Comparison of ENCODE assay signal across 22 cellular contexts in genomic region chr2:224933416-224933815, GRCh38.
DNase-seq lines count a peak whose midpoint lies in the region; ATAC-seq, FAIRE-seq and TF ChIP-seq lines count a peak whose summit lies in the region.
"Had no signal": no experiment of that assay in that cellular context is flagged by ENCODE, and none has a peak within 500 bp of the region (broad histone marks: within the 10 kb centered on the region; RNA-seq: fewer than 3 reads in every experiment).

No MANE protein-coding gene starts in this region.

- H3K27me3 Mint-ChIP-seq in CD4-positive, alpha-beta T cell = no peaks in the 10 kb centered on the region
- H3K27me3 Mint-ChIP-seq in activated T-helper 17 cell treated with anti-CD3 and anti-CD28 coated beads, Interleukin-2, amount 50 U/mL, for 72 hours = no peaks in the 10 kb centered on the region
- H3K27me3 Mint-ChIP-seq in naive thymus-derived CD8-positive, alpha-beta T cell = no peaks in the 10 kb centered on the region

- H3K36me3 ChIP-seq in mammary epithelial cell (ENCODE audit: insufficient read depth, low read length) = no peaks in the 10 kb centered on the region
- H3K36me3 ChIP-seq: right atrium auricular region had no signal

- no peak overlapping the region for H3K9ac ChIP-seq in mammary epithelial cell (ENCODE audit: insufficient read depth, low read length)

- H3K4me3 ChIP-seq in mammary epithelial cell (replicated peaks in 1 of 3; ENCODE audit: insufficient read depth in 1 of 3, low read depth in 2 of 3, low read length in 3 of 3) = no peak overlapping the region
- H3K4me3 ChIP-seq: body of pancreas, right atrium auricular region had no signal

- CTCF ChIA-PET in CD4-positive, alpha-beta T cell (lab: Charles Lee) = interaction anchor here (3.6 kb wide), 1 partner anchor 14 kb away, joined by 15 read pairs; no protein-coding TSS in a partner anchor
- CTCF ChIA-PET in mammary epithelial cell (lab: Charles Lee; ENCODE audit: low non-redundant PET) = interaction anchor here (0.5 kb wide), 1 partner anchor 85 kb away, joined by 3 read pairs; no protein-coding TSS in a partner anchor

- 100% methylated on average over 2 of the region's 2 CpGs for WGBS in mammary epithelial cell (ENCODE audit: low coverage, missing lambda C conversion rate)

- POLR2A ChIA-PET in CD4-positive, alpha-beta T cell (lab: Charles Lee) = interaction anchor here (0.7 to 4.4 kb wide), 6 partner anchors 10 to 68 kb away, joined by 3 to 17 read pairs (median 4); no protein-coding TSS in a partner anchor
- POLR2A ChIA-PET in naive thymus-derived CD8-positive, alpha-beta T cell (lab: Charles Lee) = interaction anchor here (0.6 to 1.4 kb wide), 4 partner anchors 9 to 109 kb away, joined by 3 to 4 read pairs (median 4); partner anchors contain the start of gene DOCK10

- no peak for DNase-seq in CD4-positive, alpha-beta T cell
- DNase-seq in GM19239 (ENCODE audit: insufficient read length, low spot score) = no peak
- DNase-seq in naive thymus-derived CD8-positive, alpha-beta T cell = peak in 2 of 10 donors; percentile 26 to 30
- DNase-seq in mammary epithelial cell = no peak
- DNase-seq: activated CD4-positive, alpha-beta T cell treated with anti-CD3 and anti-CD28 coated beads for 1 hour; body of pancreas; cortex of kidney; foreskin melanocyte; GF-D8; H7; left colon; midbrain; NCI-H2029; NCI-H524; nucleus accumbens; SIG-M5 had no signal

- no peaks in the 10 kb centered on the region for H3K9me3 ChIP-seq in CD4-positive, alpha-beta T cell (ENCODE audit: control insufficient read depth, low read length)
- no peaks in the 10 kb centered on the region for H3K9me3 ChIP-seq in mammary epithelial cell (replicated peaks; ENCODE audit: insufficient read depth, low read length)
- H3K9me3 ChIP-seq: body of pancreas, right atrium auricular region had no signal

- H3K4me1 Mint-ChIP-seq in CD4-positive, alpha-beta T cell (ENCODE audit: low read depth) = peaks cover 95% of the 10 kb centered on the region
- H3K4me1 Mint-ChIP-seq in activated T-helper 17 cell treated with anti-CD3 and anti-CD28 coated beads, Interleukin-2, amount 50 U/mL, for 72 hours = peaks cover 73% of the 10 kb centered on the region
- peaks cover 54 to 96% (median 93%) of the 10 kb centered on the region in 4 donors for H3K4me1 Mint-ChIP-seq in naive thymus-derived CD8-positive, alpha-beta T cell

- H3K27ac Mint-ChIP-seq in CD4-positive, alpha-beta T cell = peak overlapping the region; percentile 97
- peak overlapping the region; percentile 61 for H3K27ac Mint-ChIP-seq in activated T-helper 17 cell treated with anti-CD3 and anti-CD28 coated beads, Interleukin-2, amount 50 U/mL, for 72 hours
- H3K27ac Mint-ChIP-seq in naive thymus-derived CD8-positive, alpha-beta T cell = peak overlapping the region; percentile 67 to 98 (median 86)

- dilution Hi-C loops in mammary epithelial cell (cut with HindIII; ENCODE audit: low sequenced_read_pairs) = no loop called here

- no peak overlapping the region for H2AFZ ChIP-seq in mammary epithelial cell (ENCODE audit: low read depth, low read length)

- intact Hi-C loops in CD4-positive, alpha-beta T cell (cut with DNase I, micrococcal nuclease) = no loop called here
- intact Hi-C loops in mammary epithelial cell (cut with micrococcal nuclease) = loop anchor here (5.0 kb wide), 1 partner anchor 69 kb away; no protein-coding TSS in a partner anchor

- H3K4me3 Mint-ChIP-seq in CD4-positive, alpha-beta T cell = peak overlapping the region; percentile 54
- peak overlapping the region; percentile 78 for H3K4me3 Mint-ChIP-seq in activated T-helper 17 cell treated with anti-CD3 and anti-CD28 coated beads, Interleukin-2, amount 50 U/mL, for 72 hours
- H3K4me3 Mint-ChIP-seq in naive thymus-derived CD8-positive, alpha-beta T cell = peak overlapping the region in 9 of 10 donors; percentile 36 to 78 (median 46)

- H4K20me1 ChIP-seq in mammary epithelial cell (ENCODE audit: insufficient read depth, low read length) = no peaks in the 10 kb centered on the region

- no TSS peak for BruUV-seq in mammary epithelial cell (replicated peaks; lab: Mats Ljungman, UMichigan)

- H3K27ac ChIP-seq in CD4-positive, alpha-beta T cell (ENCODE audit: low read depth, low read length) = peak overlapping the region; percentile 22
- no peak overlapping the region for H3K27ac ChIP-seq in mammary epithelial cell (ENCODE audit: insufficient read depth, low read depth, low read length)
- H3K27ac ChIP-seq: body of pancreas, epithelial cell of prostate, right atrium auricular region had no signal

- no peaks in the 10 kb centered on the region for H3K79me2 ChIP-seq in mammary epithelial cell (ENCODE audit: insufficient read depth, low read length)

- no peak overlapping the region for H3K4me2 ChIP-seq in mammary epithelial cell (ENCODE audit: insufficient read depth, low read depth, low read length)

- FAIRE-seq in GM19239 (lab: Jason Lieb, UNC) = peak; percentile 72

- in situ Hi-C loops in mammary epithelial cell (cut with MboI; ENCODE audit: low sequenced_read_pairs in 2 of 2) = no loop called here

- ATAC-seq in CD4-positive, alpha-beta T cell (ENCODE audit: poor library complexity) = peak; percentile 30
- peak; percentile 68 for ATAC-seq in activated T-helper 17 cell treated with anti-CD3 and anti-CD28 coated beads, Interleukin-2, amount 50 U/mL, for 72 hours (replicated peaks)
- ATAC-seq in naive thymus-derived CD8-positive, alpha-beta T cell = peak; percentile 15 to 40
- ATAC-seq in GM18511 (IDR thresholded peaks at IDR 0.05; ENCODE audit: unreplicated experiment) (no peak), GM18520 (IDR thresholded peaks at IDR 0.05; ENCODE audit: unreplicated experiment) (no peak)
- ATAC-seq: body of pancreas, left colon had no signal

- peaks cover 49% of the 10 kb centered on the region for H3K36me3 Mint-ChIP-seq in CD4-positive, alpha-beta T cell (ENCODE audit: low read depth)
- H3K36me3 Mint-ChIP-seq in activated T-helper 17 cell treated with anti-CD3 and anti-CD28 coated beads, Interleukin-2, amount 50 U/mL, for 72 hours (ENCODE audit: low read depth) = peaks cover 90% of the 10 kb centered on the region
- peaks cover 5 to 45% (median 28%) of the 10 kb centered on the region in 3 donors for H3K36me3 Mint-ChIP-seq in naive thymus-derived CD8-positive, alpha-beta T cell

- H3K9me3 Mint-ChIP-seq in CD4-positive, alpha-beta T cell = no peaks in the 10 kb centered on the region
- H3K9me3 Mint-ChIP-seq in activated T-helper 17 cell treated with anti-CD3 and anti-CD28 coated beads, Interleukin-2, amount 50 U/mL, for 72 hours = no peaks in the 10 kb centered on the region
- H3K9me3 Mint-ChIP-seq in naive thymus-derived CD8-positive, alpha-beta T cell = peaks cover 0 to 2% (median 0%) of the 10 kb centered on the region in 9 donors
- H3K9me3 Mint-ChIP-seq: IgD-negative memory B cell had no signal

- no peaks in the 10 kb centered on the region for H3K27me3 ChIP-seq in CD4-positive, alpha-beta T cell (ENCODE audit: control insufficient read depth, insufficient read depth, low read length)
- H3K27me3 ChIP-seq in mammary epithelial cell (ENCODE audit: insufficient read depth, low read length) = no peaks in the 10 kb centered on the region
- H3K27me3 ChIP-seq: body of pancreas, right atrium auricular region had no signal

- H3K4me1 ChIP-seq in mammary epithelial cell (ENCODE audit: insufficient read depth, low read length) = no peaks in the 10 kb centered on the region
- H3K4me1 ChIP-seq: body of pancreas had no signal

- no peak for TF ChIP-seq CTCF in CD4-positive, alpha-beta T cell (IDR thresholded peaks at IDR 0.05)
- TF ChIP-seq CTCF in mammary epithelial cell (conservative IDR thresholded peaks at IDR 0.05 in 1 of 2, IDR thresholded peaks at IDR 0.05 in 1 of 2; ENCODE audit: extremely low read depth in 1 of 2, insufficient read depth in 1 of 2, low read depth in 1 of 2, low read length in 2 of 2) = no peak

Comparison
In these comparisons a context has a peak if more than half of its experiments do, and no peak if none do; other contexts are left out.
1. ATAC-seq: peak in CD4-positive, alpha-beta T cell (single experiment), activated T-helper 17 cell treated with anti-CD3 and anti-CD28 coated beads, Interleukin-2, amount 50 U/mL, for 72 hours (single experiment) and naive thymus-derived CD8-positive, alpha-beta T cell (2 of 2); none in GM18511 (single experiment) and GM18520 (single experiment).
2. Peak in every context shown above with its lines, with median percentiles within 50 percentile points of each other: H3K27ac Mint-ChIP-seq and H3K4me3 Mint-ChIP-seq.